ENCODE assay signal across 8 cellular contexts in the genomic region with DNA sequence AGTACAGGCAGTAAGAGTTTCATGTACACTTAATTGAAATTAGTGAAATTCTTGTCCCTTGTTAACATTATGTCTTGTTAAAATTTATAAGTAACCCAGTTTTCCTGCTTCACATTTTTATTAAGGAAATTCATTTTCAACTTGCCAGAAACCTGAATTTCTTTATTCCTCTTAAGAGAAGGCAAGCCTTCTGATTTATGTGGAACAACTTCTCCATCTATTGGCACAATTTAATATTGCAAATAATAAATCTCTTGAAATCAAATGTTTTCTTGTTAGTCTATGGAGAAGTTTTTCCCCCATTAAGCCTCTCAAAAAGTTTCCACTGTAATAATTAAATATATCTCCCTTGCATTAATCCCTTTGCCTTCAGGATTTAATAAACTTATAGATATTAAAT. TPM values are rescaled to one million over a fixed set of nuclear protein-coding genes. Genes with fewer than 3 reads are reported as not detected.
DNase-seq lines count a peak whose midpoint lies in the region; ATAC-seq, FAIRE-seq and TF ChIP-seq lines count a peak whose summit lies in the region.

No MANE protein-coding gene starts in this region.

- H3K36me3 Mint-ChIP-seq in naive thymus-derived CD8-positive, alpha-beta T cell: no peaks in the 10 kb centered on the region

- no peaks in the 10 kb centered on the region for H3K9me3 ChIP-seq in mammary epithelial cell (replicated peaks; ENCODE audit: insufficient read depth, low read length)
- no peaks in the 10 kb centered on the region for H3K9me3 ChIP-seq in osteoblast (ENCODE audit: low read depth, low read length)
- H3K9me3 ChIP-seq in upper lobe of left lung: no peaks in the 10 kb centered on the region

- dilution Hi-C loops in mammary epithelial cell (cut with HindIII; ENCODE audit: low sequenced_read_pairs): loop anchor here (25.0 kb wide), 1 partner anchor 88 kb away; no protein-coding TSS in a partner anchor

- H3K4me1 ChIP-seq in mammary epithelial cell (ENCODE audit: insufficient read depth, low read length) (no peaks in the 10 kb centered on the region), osteoblast (ENCODE audit: insufficient read depth, low read length) (no peaks in the 10 kb centered on the region), upper lobe of left lung (no peaks in the 10 kb centered on the region)

- H2AFZ ChIP-seq in mammary epithelial cell (ENCODE audit: low read depth, low read length) (no peak overlapping the region), osteoblast (ENCODE audit: low read length) (no peak overlapping the region)

- H3K27me3 ChIP-seq in mammary epithelial cell (ENCODE audit: insufficient read depth, low read length) (no peaks in the 10 kb centered on the region), osteoblast (ENCODE audit: insufficient read depth, low read length) (no peaks in the 10 kb centered on the region), upper lobe of left lung (no peaks in the 10 kb centered on the region)

- no TSS peak for BruUV-seq in mammary epithelial cell (replicated peaks; lab: Mats Ljungman, UMichigan)

- H3K4me2 ChIP-seq in mammary epithelial cell (ENCODE audit: insufficient read depth, low read depth, low read length) (no peak overlapping the region), osteoblast (ENCODE audit: insufficient read depth, low read length) (no peak overlapping the region)

- intact Hi-C loops in mammary epithelial cell (cut with micrococcal nuclease): loop anchor here (1.0 to 5.0 kb wide), 3 partner anchors 98 to 544 kb away; no protein-coding TSS in a partner anchor

- no peaks in the 10 kb centered on the region for H4K20me1 ChIP-seq in mammary epithelial cell (ENCODE audit: insufficient read depth, low read length)
- no peaks in the 10 kb centered on the region for H4K20me1 ChIP-seq in osteoblast (ENCODE audit: insufficient read depth, low read length)

- ATAC-seq in HG03039 (IDR thresholded peaks at IDR 0.05; ENCODE audit: unreplicated experiment): no peak
- no peak for ATAC-seq in naive thymus-derived CD8-positive, alpha-beta T cell
- no peak for ATAC-seq in upper lobe of left lung (ENCODE audit: low FRiP score in 2 of 2)

- H3K27ac ChIP-seq in mammary epithelial cell (ENCODE audit: insufficient read depth, low read depth, low read length): no peak overlapping the region
- H3K27ac ChIP-seq in osteoblast (ENCODE audit: low read depth, low read length): no peak overlapping the region
- H3K27ac ChIP-seq in upper lobe of left lung: no peak overlapping the region

- no peaks in the 10 kb centered on the region for H3K4me1 Mint-ChIP-seq in naive thymus-derived CD8-positive, alpha-beta T cell

- TF ChIP-seq CTCF in mammary epithelial cell (conservative IDR thresholded peaks at IDR 0.05 in 1 of 2, IDR thresholded peaks at IDR 0.05 in 1 of 2; ENCODE audit: extremely low read depth in 1 of 2, insufficient read depth in 1 of 2, low read depth in 1 of 2, low read length in 2 of 2): peak; percentile 25 to 43
- TF ChIP-seq CTCF in osteoblast (IDR thresholded peaks at IDR 0.05; ENCODE audit: extremely low read depth, low read depth, low read length): peak; percentile 36
- TF ChIP-seq CTCF in upper lobe of left lung (IDR thresholded peaks at IDR 0.05): no peak

- peaks cover 0 to 5% (median 1%) of the 10 kb centered on the region in 5 donors for H3K27me3 Mint-ChIP-seq in naive thymus-derived CD8-positive, alpha-beta T cell

- no peaks in the 10 kb centered on the region for H3K9me3 Mint-ChIP-seq in naive thymus-derived CD8-positive, alpha-beta T cell

- H3K79me2 ChIP-seq in mammary epithelial cell (ENCODE audit: insufficient read depth, low read length): no peaks in the 10 kb centered on the region
- H3K79me2 ChIP-seq in osteoblast (ENCODE audit: insufficient read depth, low read length): no peaks in the 10 kb centered on the region

- peak; percentile 39 for FAIRE-seq in GM18507 (lab: Jason Lieb, UNC)

- DNase-seq in GM18507 (ENCODE audit: extremely low spot score, insufficient read length, low read depth) (no peak), NCI-H146 treated with DMSO at 0.1 percent for 48 hours (lab: John Stamatoyannopoulos, UW; ENCODE audit: unreplicated experiment) (peak; percentile 12), mammary epithelial cell (peak; percentile 14), osteoblast (ENCODE audit: insufficient read length, low spot score, missing footprints) (no peak), upper lobe of left lung (no peak), iPS-NIHi11 (ENCODE audit: low spot score) (no peak)
- DNase-seq in naive thymus-derived CD8-positive, alpha-beta T cell: no peak

- TF ChIP-seq POLR2A in upper lobe of left lung (IDR thresholded peaks at IDR 0.05): no peak

- no peak for TF ChIP-seq EP300 in upper lobe of left lung (IDR thresholded peaks at IDR 0.05)

- no peak overlapping the region for H3K27ac Mint-ChIP-seq in naive thymus-derived CD8-positive, alpha-beta T cell

- no peak overlapping the region for H3K9ac ChIP-seq in mammary epithelial cell (ENCODE audit: insufficient read depth, low read length)

- in situ Hi-C loops in mammary epithelial cell (cut with MboI; ENCODE audit: low sequenced_read_pairs in 2 of 2): loop anchor here in 1 of 2 donors (25.0 kb wide), 1 partner anchor 1238 kb away; no protein-coding TSS in a partner anchor

- H3K36me3 ChIP-seq in mammary epithelial cell (ENCODE audit: insufficient read depth, low read length): no peaks in the 10 kb centered on the region
- no peaks in the 10 kb centered on the region for H3K36me3 ChIP-seq in osteoblast (ENCODE audit: insufficient read depth, low read length)
- H3K36me3 ChIP-seq in upper lobe of left lung: no peaks in the 10 kb centered on the region

- H3K4me3 Mint-ChIP-seq in naive thymus-derived CD8-positive, alpha-beta T cell: no peak overlapping the region

- no peak overlapping the region for H3K4me3 ChIP-seq in mammary epithelial cell (replicated peaks in 1 of 3; ENCODE audit: insufficient read depth in 1 of 3, low read depth in 2 of 3, low read length in 3 of 3)
- H3K4me3 ChIP-seq in osteoblast (ENCODE audit: insufficient read depth, low read length): no peak overlapping the region
- H3K4me3 ChIP-seq in upper lobe of left lung: no peak overlapping the region

- CTCF ChIA-PET in mammary epithelial cell (lab: Charles Lee; ENCODE audit: low non-redundant PET): no interaction called here

- POLR2A ChIA-PET in naive thymus-derived CD8-positive, alpha-beta T cell (lab: Charles Lee): no interaction called here

RNA-seq across cellular contexts. Expression of a gene that starts 33.8 kb away (rescaled TPM):
- total RNA-seq in mammary epithelial cell (10 to 100 TPM; 43.1 to 44.2 TPM), osteoblast (104 and 105 TPM in 2 replicates), upper lobe of left lung (10 to 100 TPM; 12.4 to 33.0 (median 29.1) TPM)
- 45.1 TPM for polyA plus RNA-seq in mammary epithelial cell
- polyA minus RNA-seq in mammary epithelial cell: 46.1 TPM
- 10 to 100 TPM; 10.3 to 11.0 TPM for total RNA-seq in naive thymus-derived CD8-positive, alpha-beta T cell
- 10 to 100 TPM in 2 of 3 donors, 1 to 10 TPM in 1; 8.3 to 14.5 (median 13.1) TPM for polyA plus RNA-seq in naive thymus-derived CD8-positive, alpha-beta T cell

Comparison
In these comparisons a context has a peak if more than half of its experiments do, and no peak if none do; other contexts are left out.
1. DNase-seq: peak in NCI-H146 treated with DMSO at 0.1 percent for 48 hours (single experiment) and mammary epithelial cell (single experiment); none in GM18507 (single experiment), osteoblast (single experiment), naive thymus-derived CD8-positive, alpha-beta T cell (0 of 10), upper lobe of left lung (0 of 2) and iPS-NIHi11 (single experiment).
2. CTCF ChIP-seq: peak in mammary epithelial cell (2 of 2) and osteoblast (single experiment); none in upper lobe of left lung (0 of 6).